In genomic region chr9:128702949-128703615, GRCh38 we compare ENCODE assay signal across 8 cellular contexts. TPM values are rescaled to one million over a fixed set of nuclear protein-coding genes. Genes with fewer than 3 reads are reported as not detected.
A peak's percentile ranks its signal among the peaks of the same experiment; 100 is the strongest.
DNase-seq lines count a peak whose midpoint lies in the region; ATAC-seq and TF ChIP-seq lines count a peak whose summit lies in the region.

No MANE protein-coding gene starts in this region.

- peaks cover 21% of the 10 kb centered on the region for H3K27me3 Mint-ChIP-seq in dendritic cell treated with granulocyte-macrophage colony-stimulating factor and Interleukin-4, amounts not matched to agents 40 ng/mL and 50 ng/mL, for 4 days

- no peaks in the 10 kb centered on the region for H3K79me2 ChIP-seq in mesendoderm (ENCODE audit: control insufficient read depth, insufficient read depth, low read length)

- H3K4me1 Mint-ChIP-seq in dendritic cell treated with granulocyte-macrophage colony-stimulating factor and Interleukin-4, amounts not matched to agents 40 ng/mL and 50 ng/mL, for 4 days (ENCODE audit: low read depth) = peaks cover 11% of the 10 kb centered on the region

- H3K56ac ChIP-seq in mesendoderm (ENCODE audit: low read length) = peak overlapping the region; percentile 81

- H3K18ac ChIP-seq in mesendoderm (ENCODE audit: low read length) = peak overlapping the region; percentile 88

- no peaks in the 10 kb centered on the region for H3K27me3 ChIP-seq in SJCRH30
- no peaks in the 10 kb centered on the region for H3K27me3 ChIP-seq in mesendoderm (ENCODE audit: insufficient read depth, low read length, poor library complexity)
- H3K27me3 ChIP-seq in tibial nerve = no peaks in the 10 kb centered on the region

- no peak overlapping the region for H4K5ac ChIP-seq in mesendoderm (ENCODE audit: low read length)

- ATAC-seq in GM21786 (IDR thresholded peaks at IDR 0.05; ENCODE audit: unreplicated experiment) = peak; percentile 22
- no peak for ATAC-seq in HG03457 (IDR thresholded peaks at IDR 0.05; ENCODE audit: unreplicated experiment)

- H3K9me3 ChIP-seq in SJCRH30 (replicated peaks) (no peaks in the 10 kb centered on the region), tibial nerve (no peaks in the 10 kb centered on the region)

- H3K4me3 Mint-ChIP-seq in dendritic cell treated with granulocyte-macrophage colony-stimulating factor and Interleukin-4, amounts not matched to agents 40 ng/mL and 50 ng/mL, for 4 days = peak overlapping the region; percentile 76

- H3K4me2 ChIP-seq in mesendoderm (ENCODE audit: low read length) = peak overlapping the region; percentile 84

- no peaks in the 10 kb centered on the region for H3K79me1 ChIP-seq in mesendoderm (ENCODE audit: low read length)

- no peak overlapping the region for H2BK120ac ChIP-seq in mesendoderm (ENCODE audit: low read depth, low read length)

- H3K36me3 Mint-ChIP-seq in dendritic cell treated with granulocyte-macrophage colony-stimulating factor and Interleukin-4, amounts not matched to agents 40 ng/mL and 50 ng/mL, for 4 days (ENCODE audit: low read depth) = no peaks in the 10 kb centered on the region

- no peaks in the 10 kb centered on the region for H3K9me3 Mint-ChIP-seq in dendritic cell treated with granulocyte-macrophage colony-stimulating factor and Interleukin-4, amounts not matched to agents 40 ng/mL and 50 ng/mL, for 4 days

- H3K36me3 ChIP-seq in SJCRH30 (peaks cover 15% of the 10 kb centered on the region), mesendoderm (ENCODE audit: control insufficient read depth, insufficient read depth, low read length) (no peaks in the 10 kb centered on the region), tibial nerve (peaks cover 0 to 11% (median 0%) of the 10 kb centered on the region in 3 donors)

- no peak overlapping the region for H2BK5ac ChIP-seq in mesendoderm (ENCODE audit: low read length)

- TF ChIP-seq EP300 in tibial nerve (IDR thresholded peaks at IDR 0.05) = no peak

- H3K23ac ChIP-seq in mesendoderm (ENCODE audit: low read length) = peak overlapping the region; percentile 89

- no CpG with 5 or more reads among the region's 55 CpGs for WGBS in mesendoderm (ENCODE audit: extremely low coverage, insufficient coverage, low lambda C conversion rate)
- 6 to 8% methylated on average over 38 to 42 of the region's 55 CpGs for WGBS in tibial nerve, 2 donors

- peak; percentile 62 for DNase-seq in CMK (ENCODE audit: low read depth)
- peak; percentile 83 to 84 for DNase-seq in SJCRH30
- DNase-seq in mesendoderm = peak; percentile 69
- no peak for DNase-seq in tibial nerve (ENCODE audit: low spot score in 2 of 2)
- no peak for DNase-seq in T1000 (lab: John Stamatoyannopoulos, UW)

- H3K4me1 ChIP-seq in SJCRH30 (no peaks in the 10 kb centered on the region), mesendoderm (ENCODE audit: control insufficient read depth, low read depth, low read length) (peaks cover 2% of the 10 kb centered on the region), tibial nerve (peaks cover 0 to 16% (median 4%) of the 10 kb centered on the region in 4 donors)

- peak overlapping the region; percentile 1 for H3K4ac ChIP-seq in mesendoderm (ENCODE audit: low read depth, low read length)

- H3K27ac ChIP-seq in SJCRH30 (peak overlapping the region; percentile 68), mesendoderm (ENCODE audit: low read depth, low read length) (peak overlapping the region; percentile 60), tibial nerve (peak overlapping the region; percentile 55 to 86 (median 83))

- peak overlapping the region; percentile 88 for H3K9ac ChIP-seq in mesendoderm (ENCODE audit: low read length)

- TF ChIP-seq POLR2A in tibial nerve (IDR thresholded peaks at IDR 0.05) = no peak

- peak overlapping the region; percentile 39 for H3K27ac Mint-ChIP-seq in dendritic cell treated with granulocyte-macrophage colony-stimulating factor and Interleukin-4, amounts not matched to agents 40 ng/mL and 50 ng/mL, for 4 days

- H4K8ac ChIP-seq in mesendoderm (ENCODE audit: low read depth, low read length) = no peak overlapping the region

- no peak overlapping the region for H2BK15ac ChIP-seq in mesendoderm (replicated peaks; ENCODE audit: low read depth)

- TF ChIP-seq CTCF in tibial nerve (IDR thresholded peaks at IDR 0.05) = no peak

- peak overlapping the region; percentile 76 for H3K4me3 ChIP-seq in SJCRH30
- H3K4me3 ChIP-seq in mesendoderm (ENCODE audit: low read length) = peak overlapping the region; percentile 72
- peak overlapping the region; percentile 63 to 90 (median 74) for H3K4me3 ChIP-seq in tibial nerve

- H2AK5ac ChIP-seq in mesendoderm (ENCODE audit: low read length) = peak overlapping the region; percentile 78

- intact Hi-C loops in dendritic cell treated with granulocyte-macrophage colony-stimulating factor and Interleukin-4, amounts not matched to agents 40 ng/mL and 50 ng/mL, for 4 days (cut with micrococcal nuclease) = loop anchor here (1.0 kb wide), 1 partner anchor 14 kb away; the partner anchor contains the start of gene SET

RNA-seq across cellular contexts. Expression of gene PKN3, which starts 0.8 kb away (rescaled TPM):
- total RNA-seq in SJCRH30 (2014; rRNA removed; shearing (Covaris generic)) = 15.8 and 20.2 TPM in 2 replicates
- polyA plus RNA-seq in mesendoderm (2013, experiment 1 of 2) = 5.9 TPM
- polyA plus RNA-seq in mesendoderm (2013, experiment 2 of 2) = 5.8 TPM
- 10 to 100 TPM in 2 of 4 donors, 1 to 10 TPM in 2; 6.6 to 17.1 (median 8.9) TPM for total RNA-seq in tibial nerve

RNA-seq across cellular contexts. Expression of gene SET, which starts 14.1 kb away (rescaled TPM):
- total RNA-seq in SJCRH30 (2014; rRNA removed; shearing (Covaris generic)) = 1,089 and 1,149 TPM in 2 replicates
- 1,074 TPM for polyA plus RNA-seq in mesendoderm (2013, experiment 1 of 2)
- polyA plus RNA-seq in mesendoderm (2013, experiment 2 of 2) = 1,092 TPM
- total RNA-seq in tibial nerve = 100 to 1,000 TPM; 143 to 156 (median 145) TPM

RNA-seq across cellular contexts. Expression of gene ZDHHC12, which starts 20.8 kb away (rescaled TPM):
- 35.0 and 37.4 TPM in 2 replicates for total RNA-seq in SJCRH30 (2014; rRNA removed; shearing (Covaris generic))
- 30.3 TPM for polyA plus RNA-seq in mesendoderm (2013, experiment 1 of 2)
- polyA plus RNA-seq in mesendoderm (2013, experiment 2 of 2) = 31.1 TPM
- 10 to 100 TPM; 13.2 to 34.1 (median 25.3) TPM for total RNA-seq in tibial nerve

RNA-seq across cellular contexts. Expression of gene DYNC2I2, which starts 46.4 kb away (rescaled TPM):
- 58.3 and 61.5 TPM in 2 replicates for total RNA-seq in SJCRH30 (2014; rRNA removed; shearing (Covaris generic))
- 21.0 TPM for polyA plus RNA-seq in mesendoderm (2013, experiment 1 of 2)
- polyA plus RNA-seq in mesendoderm (2013, experiment 2 of 2) = 21.1 TPM
- 100 to 1,000 TPM in 3 of 4 donors, 10 to 100 TPM in 1; 53.8 to 117 (median 111) TPM for total RNA-seq in tibial nerve

Comparison
In these comparisons a context has a peak if more than half of its experiments do, and no peak if none do; other contexts are left out.
1. DNase-seq: peak in CMK (single experiment), SJCRH30 (2 of 2) and mesendoderm (single experiment); none in tibial nerve (0 of 2) and T1000 (single experiment).
2. Peak in every context shown above with its lines, with median percentiles within 50 percentile points of each other: H3K27ac ChIP-seq and H3K4me3 ChIP-seq.